Comparison of ENCODE assay signal across 1 cellular context in genomic region chr16:70747703-70748631, GRCh38.
TF ChIP-seq lines count a peak whose summit lies in the region.

No MANE protein-coding gene starts in this region.

TF ChIP-seq in K562, 482 proteins besides CTCF, POLR2A, EP300 and RAD21 (continued from another document):
- no peak for TF ChIP-seq SAFB2 (IDR thresholded peaks at IDR 0.05; ENCODE audit: borderline replicate concordance, low read depth, low read length, severe bottlenecking)
TF ChIP-seq in K562: peak in this region for 8.
